ENCODE assay signal across 1 cellular context in the genomic region with DNA sequence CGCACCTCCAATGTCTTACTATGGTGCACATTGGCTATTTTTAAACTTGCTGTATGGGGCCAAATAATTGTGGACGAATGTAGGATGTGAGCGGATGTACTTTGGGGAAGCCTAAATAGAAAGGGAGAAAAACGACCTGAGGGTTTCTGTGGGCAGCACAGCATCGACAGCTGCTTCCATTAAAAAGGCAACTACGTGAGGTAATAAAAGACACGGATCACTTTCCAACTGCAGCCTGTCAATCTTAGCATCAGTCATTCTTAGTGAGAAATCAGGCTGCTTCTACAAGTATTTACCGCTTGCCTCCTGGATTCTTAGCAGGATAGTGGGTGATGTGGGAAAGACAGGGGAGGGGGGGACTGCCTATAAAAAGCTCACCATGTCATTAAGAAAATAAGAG.
TF ChIP-seq lines count a peak whose summit lies in the region.

No MANE protein-coding gene starts in this region.

TF ChIP-seq in WTC11, 78 proteins besides CTCF, POLR2A, EP300 and RAD21 (continued from another document):
- TF ChIP-seq, protein P1, sequence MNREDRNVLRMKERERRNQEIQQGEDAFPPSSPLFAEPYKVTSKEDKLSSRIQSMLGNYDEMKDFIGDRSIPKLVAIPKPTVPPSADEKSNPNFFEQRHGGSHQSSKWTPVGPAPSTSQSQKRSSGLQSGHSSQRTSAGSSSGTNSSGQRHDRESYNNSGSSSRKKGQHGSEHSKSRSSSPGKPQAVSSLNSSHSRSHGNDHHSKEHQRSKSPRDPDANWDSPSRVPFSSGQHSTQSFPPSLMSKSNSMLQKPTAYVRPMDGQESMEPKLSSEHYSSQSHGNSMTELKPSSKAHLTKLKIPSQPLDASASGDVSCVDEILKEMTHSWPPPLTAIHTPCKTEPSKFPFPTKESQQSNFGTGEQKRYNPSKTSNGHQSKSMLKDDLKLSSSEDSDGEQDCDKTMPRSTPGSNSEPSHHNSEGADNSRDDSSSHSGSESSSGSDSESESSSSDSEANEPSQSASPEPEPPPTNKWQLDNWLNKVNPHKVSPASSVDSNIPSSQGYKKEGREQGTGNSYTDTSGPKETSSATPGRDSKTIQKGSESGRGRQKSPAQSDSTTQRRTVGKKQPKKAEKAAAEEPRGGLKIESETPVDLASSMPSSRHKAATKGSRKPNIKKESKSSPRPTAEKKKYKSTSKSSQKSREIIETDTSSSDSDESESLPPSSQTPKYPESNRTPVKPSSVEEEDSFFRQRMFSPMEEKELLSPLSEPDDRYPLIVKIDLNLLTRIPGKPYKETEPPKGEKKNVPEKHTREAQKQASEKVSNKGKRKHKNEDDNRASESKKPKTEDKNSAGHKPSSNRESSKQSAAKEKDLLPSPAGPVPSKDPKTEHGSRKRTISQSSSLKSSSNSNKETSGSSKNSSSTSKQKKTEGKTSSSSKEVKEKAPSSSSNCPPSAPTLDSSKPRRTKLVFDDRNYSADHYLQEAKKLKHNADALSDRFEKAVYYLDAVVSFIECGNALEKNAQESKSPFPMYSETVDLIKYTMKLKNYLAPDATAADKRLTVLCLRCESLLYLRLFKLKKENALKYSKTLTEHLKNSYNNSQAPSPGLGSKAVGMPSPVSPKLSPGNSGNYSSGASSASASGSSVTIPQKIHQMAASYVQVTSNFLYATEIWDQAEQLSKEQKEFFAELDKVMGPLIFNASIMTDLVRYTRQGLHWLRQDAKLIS (CRISPR knock-in tag; IDR thresholded peaks at IDR 0.05; ENCODE audit: borderline replicate concordance) = no peak
- TF ChIP-seq ZNF232 (CRISPR knock-in tag; IDR thresholded peaks at IDR 0.05) (no peak), KAT7 (CRISPR knock-in tag; IDR thresholded peaks at IDR 0.05; ENCODE audit: borderline replicate concordance) (no peak), RORB (CRISPR knock-in tag; IDR thresholded peaks at IDR 0.05) (no peak)
